ENCODE assay signal across 10 cellular contexts in genomic region chr10:11147723-11148122, GRCh38.
A peak's percentile ranks its signal among the peaks of the same experiment; 100 is the strongest.
DNase-seq lines count a peak whose midpoint lies in the region; ATAC-seq and TF ChIP-seq lines count a peak whose summit lies in the region.
"Had no signal": no experiment of that assay in that cellular context is flagged by ENCODE, and none has a peak within 500 bp of the region (broad histone marks: within the 10 kb centered on the region; RNA-seq: fewer than 3 reads in every experiment).

No MANE protein-coding gene starts in this region.

- intact Hi-C loops in psoas muscle (cut with DNase I) = no loop called here
- intact Hi-C loops in posterior vena cava (cut with DNase I) = no loop called here

- 46 to 70% (median 48%) methylated on average over 9 of the region's 9 CpGs for WGBS in psoas muscle, 3 donors

- H3K4me1 ChIP-seq in psoas muscle = peaks cover 70% of the 10 kb centered on the region

- no peaks in the 10 kb centered on the region for H3K27me3 ChIP-seq in psoas muscle (ENCODE audit: insufficient read depth in 3 of 3, low read length in 2 of 3)

- DNase-seq in psoas muscle (no peak), endothelial cell (ENCODE audit: low spot score) (no peak), superior temporal gyrus (ENCODE audit: extremely low spot score) (no peak), kidney glomerular epithelial cell (lab: John Stamatoyannopoulos, UW) (no peak), posterior vena cava (ENCODE audit: low spot score) (no peak)
- DNase-seq: stimulated activated CD4-positive, alpha-beta T cell treated with anti-CD3 and anti-CD28 coated beads, Interleukin-15, amount 100 ng/mL, for 24 hours had no signal

- H3K27me3 Mint-ChIP-seq in IgD-negative memory B cell (no peaks in the 10 kb centered on the region), endothelial cell (ENCODE audit: unreplicated experiment) (no peaks in the 10 kb centered on the region)
- H3K27me3 Mint-ChIP-seq in activated T-helper 17 cell treated with anti-CD3 and anti-CD28 coated beads, Interleukin-2, amount 50 U/mL, for 72 hours = no peaks in the 10 kb centered on the region

- no peaks in the 10 kb centered on the region for H3K36me3 Mint-ChIP-seq in IgD-negative memory B cell
- H3K36me3 Mint-ChIP-seq in activated T-helper 17 cell treated with anti-CD3 and anti-CD28 coated beads, Interleukin-2, amount 50 U/mL, for 72 hours (ENCODE audit: low read depth) = no peaks in the 10 kb centered on the region
- no peaks in the 10 kb centered on the region for H3K36me3 Mint-ChIP-seq in endothelial cell (ENCODE audit: low read depth, unreplicated experiment)

- H3K36me3 ChIP-seq in psoas muscle (ENCODE audit: insufficient read depth in 1 of 2, low read depth in 1 of 2) = no peaks in the 10 kb centered on the region

- no peaks in the 10 kb centered on the region for H3K9me3 ChIP-seq in psoas muscle

- peak overlapping the region; percentile 8 for H3K4me3 ChIP-seq in psoas muscle
- H3K4me3 ChIP-seq: SK-N-MC had no signal

- peak overlapping the region; percentile 76 for H3K27ac ChIP-seq in psoas muscle
- H3K27ac ChIP-seq: SK-N-MC had no signal

- H3K4me1 Mint-ChIP-seq in IgD-negative memory B cell (peaks cover 67 to 86% (median 73%) of the 10 kb centered on the region in 3 donors), endothelial cell (ENCODE audit: unreplicated experiment) (peaks cover 43% of the 10 kb centered on the region)
- H3K4me1 Mint-ChIP-seq in activated T-helper 17 cell treated with anti-CD3 and anti-CD28 coated beads, Interleukin-2, amount 50 U/mL, for 72 hours = peaks cover 67% of the 10 kb centered on the region

- H3K4me3 Mint-ChIP-seq in IgD-negative memory B cell (peak overlapping the region in 3 of 4 donors; percentile 68 to 75 (median 71)), endothelial cell (ENCODE audit: unreplicated experiment) (no peak overlapping the region)
- H3K4me3 Mint-ChIP-seq in activated T-helper 17 cell treated with anti-CD3 and anti-CD28 coated beads, Interleukin-2, amount 50 U/mL, for 72 hours = peak overlapping the region; percentile 88

- no peaks in the 10 kb centered on the region for H3K9me3 Mint-ChIP-seq in IgD-negative memory B cell
- H3K9me3 Mint-ChIP-seq in activated T-helper 17 cell treated with anti-CD3 and anti-CD28 coated beads, Interleukin-2, amount 50 U/mL, for 72 hours = peaks cover 3% of the 10 kb centered on the region
- no peaks in the 10 kb centered on the region for H3K9me3 Mint-ChIP-seq in endothelial cell (ENCODE audit: unreplicated experiment)

- H3K27ac Mint-ChIP-seq in IgD-negative memory B cell (peak overlapping the region; percentile 87 to 93 (median 91)), endothelial cell (ENCODE audit: unreplicated experiment) (no peak overlapping the region)
- H3K27ac Mint-ChIP-seq in activated T-helper 17 cell treated with anti-CD3 and anti-CD28 coated beads, Interleukin-2, amount 50 U/mL, for 72 hours = peak overlapping the region; percentile 95

- peak; percentile 14 for TF ChIP-seq CTCF in psoas muscle (IDR thresholded peaks at IDR 0.05)
- TF ChIP-seq CTCF in endothelial cell (IDR thresholded peaks at IDR 0.05; ENCODE audit: unreplicated experiment) = no peak

- ATAC-seq in GM18498 (IDR thresholded peaks at IDR 0.05; ENCODE audit: unreplicated experiment) = peak; percentile 42
- no peak for ATAC-seq in activated T-helper 17 cell treated with anti-CD3 and anti-CD28 coated beads, Interleukin-2, amount 50 U/mL, for 72 hours (replicated peaks)
- ATAC-seq in psoas muscle = peak in 3 of 4 donors; percentile 41 to 56 (median 43)
